In the genomic region with DNA sequence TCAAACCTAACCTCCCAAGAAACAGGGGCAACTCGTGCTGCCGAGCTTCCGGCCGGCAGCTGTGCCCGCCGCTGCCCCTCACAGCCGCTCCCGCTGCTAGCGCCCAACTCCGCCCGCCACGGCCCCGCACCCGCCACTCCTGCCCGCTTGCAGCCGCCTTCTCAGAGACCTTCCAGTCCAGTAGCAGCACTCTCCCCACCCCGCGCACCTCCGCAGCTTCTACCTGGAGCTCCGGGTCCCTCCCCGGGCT, we compare ENCODE assay signal across 1 cellular context.
TF ChIP-seq lines count a peak whose summit lies in the region.

No MANE protein-coding gene starts in this region.

TF ChIP-seq in HepG2, 621 proteins besides CTCF, POLR2A, EP300 and RAD21 (continued from another document and continues in another):
- TF ChIP-seq GABPB1 (CRISPR knock-in tag; IDR thresholded peaks at IDR 0.05) = peak; percentile 87
- TF ChIP-seq GFI1 (CRISPR knock-in tag; IDR thresholded peaks at IDR 0.05; ENCODE audit: borderline replicate concordance) = no peak; the same call in 1 of the 2 replicates
- TF ChIP-seq, protein P1, sequence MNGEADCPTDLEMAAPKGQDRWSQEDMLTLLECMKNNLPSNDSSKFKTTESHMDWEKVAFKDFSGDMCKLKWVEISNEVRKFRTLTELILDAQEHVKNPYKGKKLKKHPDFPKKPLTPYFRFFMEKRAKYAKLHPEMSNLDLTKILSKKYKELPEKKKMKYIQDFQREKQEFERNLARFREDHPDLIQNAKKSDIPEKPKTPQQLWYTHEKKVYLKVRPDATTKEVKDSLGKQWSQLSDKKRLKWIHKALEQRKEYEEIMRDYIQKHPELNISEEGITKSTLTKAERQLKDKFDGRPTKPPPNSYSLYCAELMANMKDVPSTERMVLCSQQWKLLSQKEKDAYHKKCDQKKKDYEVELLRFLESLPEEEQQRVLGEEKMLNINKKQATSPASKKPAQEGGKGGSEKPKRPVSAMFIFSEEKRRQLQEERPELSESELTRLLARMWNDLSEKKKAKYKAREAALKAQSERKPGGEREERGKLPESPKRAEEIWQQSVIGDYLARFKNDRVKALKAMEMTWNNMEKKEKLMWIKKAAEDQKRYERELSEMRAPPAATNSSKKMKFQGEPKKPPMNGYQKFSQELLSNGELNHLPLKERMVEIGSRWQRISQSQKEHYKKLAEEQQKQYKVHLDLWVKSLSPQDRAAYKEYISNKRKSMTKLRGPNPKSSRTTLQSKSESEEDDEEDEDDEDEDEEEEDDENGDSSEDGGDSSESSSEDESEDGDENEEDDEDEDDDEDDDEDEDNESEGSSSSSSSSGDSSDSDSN (CRISPR knock-in tag; IDR thresholded peaks at IDR 0.05) = peak; percentile 99
- no peak for TF ChIP-seq ZBTB37 (CRISPR knock-in tag; IDR thresholded peaks at IDR 0.05)
- TF ChIP-seq YEATS2 (CRISPR knock-in tag; IDR thresholded peaks at IDR 0.05; ENCODE audit: borderline replicate concordance) = no peak
- TF ChIP-seq ZNF282 (IDR thresholded peaks at IDR 0.05; ENCODE audit: partially characterized antibody) = no peak
- TF ChIP-seq ZNF24 (IDR thresholded peaks at IDR 0.05) = no peak
- no peak for TF ChIP-seq ZBTB39 (CRISPR knock-in tag; IDR thresholded peaks at IDR 0.05)
- TF ChIP-seq ZNF781 (CRISPR knock-in tag; IDR thresholded peaks at IDR 0.05; ENCODE audit: borderline replicate concordance, not compliant biosample characterization) = peak; percentile 22
- TF ChIP-seq ZNF543 (CRISPR knock-in tag; IDR thresholded peaks at IDR 0.05) = no peak; the same call in 1 of the 2 replicates
- TF ChIP-seq, protein P2, sequence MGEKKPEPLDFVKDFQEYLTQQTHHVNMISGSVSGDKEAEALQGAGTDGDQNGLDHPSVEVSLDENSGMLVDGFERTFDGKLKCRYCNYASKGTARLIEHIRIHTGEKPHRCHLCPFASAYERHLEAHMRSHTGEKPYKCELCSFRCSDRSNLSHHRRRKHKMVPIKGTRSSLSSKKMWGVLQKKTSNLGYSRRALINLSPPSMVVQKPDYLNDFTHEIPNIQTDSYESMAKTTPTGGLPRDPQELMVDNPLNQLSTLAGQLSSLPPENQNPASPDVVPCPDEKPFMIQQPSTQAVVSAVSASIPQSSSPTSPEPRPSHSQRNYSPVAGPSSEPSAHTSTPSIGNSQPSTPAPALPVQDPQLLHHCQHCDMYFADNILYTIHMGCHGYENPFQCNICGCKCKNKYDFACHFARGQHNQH (CRISPR knock-in tag; IDR thresholded peaks at IDR 0.05) = no peak
- TF ChIP-seq ZNF879 (CRISPR knock-in tag; IDR thresholded peaks at IDR 0.05) = no peak; the same call in 1 of the 2 replicates
- no peak; the same call in 1 of the 2 replicates for TF ChIP-seq SIX1 (CRISPR knock-in tag; IDR thresholded peaks at IDR 0.05; ENCODE audit: borderline replicate concordance)
- TF ChIP-seq RARA (CRISPR knock-in tag; IDR thresholded peaks at IDR 0.05) = no peak
- TF ChIP-seq, protein P3, sequence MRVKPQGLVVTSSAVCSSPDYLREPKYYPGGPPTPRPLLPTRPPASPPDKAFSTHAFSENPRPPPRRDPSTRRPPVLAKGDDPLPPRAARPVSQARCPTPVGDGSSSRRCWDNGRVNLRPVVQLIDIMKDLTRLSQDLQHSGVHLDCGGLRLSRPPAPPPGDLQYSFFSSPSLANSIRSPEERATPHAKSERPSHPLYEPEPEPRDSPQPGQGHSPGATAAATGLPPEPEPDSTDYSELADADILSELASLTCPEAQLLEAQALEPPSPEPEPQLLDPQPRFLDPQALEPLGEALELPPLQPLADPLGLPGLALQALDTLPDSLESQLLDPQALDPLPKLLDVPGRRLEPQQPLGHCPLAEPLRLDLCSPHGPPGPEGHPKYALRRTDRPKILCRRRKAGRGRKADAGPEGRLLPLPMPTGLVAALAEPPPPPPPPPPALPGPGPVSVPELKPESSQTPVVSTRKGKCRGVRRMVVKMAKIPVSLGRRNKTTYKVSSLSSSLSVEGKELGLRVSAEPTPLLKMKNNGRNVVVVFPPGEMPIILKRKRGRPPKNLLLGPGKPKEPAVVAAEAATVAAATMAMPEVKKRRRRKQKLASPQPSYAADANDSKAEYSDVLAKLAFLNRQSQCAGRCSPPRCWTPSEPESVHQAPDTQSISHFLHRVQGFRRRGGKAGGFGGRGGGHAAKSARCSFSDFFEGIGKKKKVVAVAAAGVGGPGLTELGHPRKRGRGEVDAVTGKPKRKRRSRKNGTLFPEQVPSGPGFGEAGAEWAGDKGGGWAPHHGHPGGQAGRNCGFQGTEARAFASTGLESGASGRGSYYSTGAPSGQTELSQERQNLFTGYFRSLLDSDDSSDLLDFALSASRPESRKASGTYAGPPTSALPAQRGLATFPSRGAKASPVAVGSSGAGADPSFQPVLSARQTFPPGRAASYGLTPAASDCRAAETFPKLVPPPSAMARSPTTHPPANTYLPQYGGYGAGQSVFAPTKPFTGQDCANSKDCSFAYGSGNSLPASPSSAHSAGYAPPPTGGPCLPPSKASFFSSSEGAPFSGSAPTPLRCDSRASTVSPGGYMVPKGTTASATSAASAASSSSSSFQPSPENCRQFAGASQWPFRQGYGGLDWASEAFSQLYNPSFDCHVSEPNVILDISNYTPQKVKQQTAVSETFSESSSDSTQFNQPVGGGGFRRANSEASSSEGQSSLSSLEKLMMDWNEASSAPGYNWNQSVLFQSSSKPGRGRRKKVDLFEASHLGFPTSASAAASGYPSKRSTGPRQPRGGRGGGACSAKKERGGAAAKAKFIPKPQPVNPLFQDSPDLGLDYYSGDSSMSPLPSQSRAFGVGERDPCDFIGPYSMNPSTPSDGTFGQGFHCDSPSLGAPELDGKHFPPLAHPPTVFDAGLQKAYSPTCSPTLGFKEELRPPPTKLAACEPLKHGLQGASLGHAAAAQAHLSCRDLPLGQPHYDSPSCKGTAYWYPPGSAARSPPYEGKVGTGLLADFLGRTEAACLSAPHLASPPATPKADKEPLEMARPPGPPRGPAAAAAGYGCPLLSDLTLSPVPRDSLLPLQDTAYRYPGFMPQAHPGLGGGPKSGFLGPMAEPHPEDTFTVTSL (CRISPR knock-in tag; IDR thresholded peaks at IDR 0.05; ENCODE audit: borderline replicate concordance) = no peak
- no peak; the same call in none of the 2 replicates for TF ChIP-seq ZNF510 (CRISPR knock-in tag; IDR thresholded peaks at IDR 0.05; ENCODE audit: low read depth)
- peak; percentile 21; the same call in 1 of the 2 replicates for TF ChIP-seq STAG1 (CRISPR knock-in tag; IDR thresholded peaks at IDR 0.05)
- TF ChIP-seq ZNF451 (CRISPR knock-in tag; IDR thresholded peaks at IDR 0.05) = no peak; the same call in 1 of the 2 replicates
- TF ChIP-seq MED13 (CRISPR knock-in tag; IDR thresholded peaks at IDR 0.05) = 0 out of 2 replicates have a peak, but pooled peaks have one; percentile 32
- TF ChIP-seq RXRB (CRISPR knock-in tag; IDR thresholded peaks at IDR 0.05; ENCODE audit: borderline replicate concordance) = no peak
- no peak; the same call in 1 of the 2 replicates for TF ChIP-seq SMYD3 (CRISPR knock-in tag; IDR thresholded peaks at IDR 0.05)
- no peak for TF ChIP-seq PHB2 (IDR thresholded peaks at IDR 0.05; ENCODE audit: partially characterized antibody)
- TF ChIP-seq SMC3 (IDR thresholded peaks at IDR 0.05; ENCODE audit: low read length) = no peak
- TF ChIP-seq ZNF230 (CRISPR knock-in tag; IDR thresholded peaks at IDR 0.05) = no peak; the same call in 1 of the 2 replicates
- TF ChIP-seq KLF16 (CRISPR knock-in tag; IDR thresholded peaks at IDR 0.05) = no peak
- TF ChIP-seq, protein P4, sequence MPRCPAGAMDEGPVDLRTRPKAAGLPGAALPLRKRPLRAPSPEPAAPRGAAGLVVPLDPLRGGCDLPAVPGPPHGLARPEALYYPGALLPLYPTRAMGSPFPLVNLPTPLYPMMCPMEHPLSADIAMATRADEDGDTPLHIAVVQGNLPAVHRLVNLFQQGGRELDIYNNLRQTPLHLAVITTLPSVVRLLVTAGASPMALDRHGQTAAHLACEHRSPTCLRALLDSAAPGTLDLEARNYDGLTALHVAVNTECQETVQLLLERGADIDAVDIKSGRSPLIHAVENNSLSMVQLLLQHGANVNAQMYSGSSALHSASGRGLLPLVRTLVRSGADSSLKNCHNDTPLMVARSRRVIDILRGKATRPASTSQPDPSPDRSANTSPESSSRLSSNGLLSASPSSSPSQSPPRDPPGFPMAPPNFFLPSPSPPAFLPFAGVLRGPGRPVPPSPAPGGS (CRISPR knock-in tag; IDR thresholded peaks at IDR 0.05) = no peak
- TF ChIP-seq SIN3B (IDR thresholded peaks at IDR 0.05; ENCODE audit: low read length) = no peak
- TF ChIP-seq AKAP8 (CRISPR knock-in tag; IDR thresholded peaks at IDR 0.05) = 0 out of 2 replicates have a peak, but pooled peaks have one; percentile 83
- peak; percentile 42; the same call in 1 of the 2 replicates for TF ChIP-seq ESRRA (CRISPR knock-in tag; IDR thresholded peaks at IDR 0.05; ENCODE audit: low read depth)
- TF ChIP-seq SRY (CRISPR knock-in tag; IDR thresholded peaks at IDR 0.05) = peak; percentile 73; the same call in 1 of the 2 replicates
- TF ChIP-seq ZFP90 (CRISPR knock-in tag; IDR thresholded peaks at IDR 0.05; ENCODE audit: borderline replicate concordance) = peak; percentile 83; the same call in 1 of the 2 replicates
- TF ChIP-seq ZBTB40 (IDR thresholded peaks at IDR 0.05) = no peak
- peak; percentile 78 for TF ChIP-seq ZBTB40 (CRISPR knock-in tag; IDR thresholded peaks at IDR 0.05)
